In genomic region chr1:204806943-204807624, GRCh38 we compare ENCODE assay signal across 8 cellular contexts.
DNase-seq lines count a peak whose midpoint lies in the region; ATAC-seq, FAIRE-seq and TF ChIP-seq lines count a peak whose summit lies in the region.

No MANE protein-coding gene starts in this region.

- no peaks in the 10 kb centered on the region for H3K9me3 Mint-ChIP-seq in astrocyte (ENCODE audit: unreplicated experiment)

- TF ChIP-seq CTCF in GM13976 (IDR thresholded peaks at IDR 0.05; ENCODE audit: borderline replicate concordance, control extremely low read depth, extremely low read depth, insufficient read depth, missing control alignments) (peak; percentile 99), astrocyte (IDR thresholded peaks at IDR 0.05; ENCODE audit: insufficient read depth, low read depth, low read length) (peak; percentile 97)

- peak; percentile 91 for ATAC-seq in HG02981 (IDR thresholded peaks at IDR 0.05; ENCODE audit: unreplicated experiment)

- no peak for FAIRE-seq in astrocyte (lab: Jason Lieb, UNC)

- no peak overlapping the region for H3K27ac Mint-ChIP-seq in astrocyte (ENCODE audit: unreplicated experiment)

- H3K36me3 Mint-ChIP-seq in astrocyte (ENCODE audit: low read depth, unreplicated experiment): no peaks in the 10 kb centered on the region

- H3K9me3 ChIP-seq in astrocyte (ENCODE audit: insufficient read depth, low read depth, low read length): no peaks in the 10 kb centered on the region

- peak overlapping the region; percentile 92 for H3K4me3 Mint-ChIP-seq in astrocyte (ENCODE audit: unreplicated experiment)

- peak overlapping the region; percentile 90 for H2AFZ ChIP-seq in astrocyte (ENCODE audit: low read depth, low read length)

- H3K36me3 ChIP-seq in astrocyte (ENCODE audit: insufficient read depth, low read length): no peaks in the 10 kb centered on the region

- peaks cover 20% of the 10 kb centered on the region for H3K27me3 Mint-ChIP-seq in astrocyte (ENCODE audit: low read depth, unreplicated experiment)

- peak overlapping the region; percentile 50 for H3K9ac ChIP-seq in astrocyte (ENCODE audit: low read length)

- no peaks in the 10 kb centered on the region for H3K4me1 ChIP-seq in astrocyte (ENCODE audit: insufficient read depth, low read length)

- in situ Hi-C loops in GM13976 (cut with MboI; ENCODE audit: low sequenced_read_pairs, unreplicated experiment): loop anchor here (5.0 to 10.0 kb wide), 2 partner anchors 240 to 372 kb away; no protein-coding TSS in a partner anchor

- no peak overlapping the region for H3K27ac ChIP-seq in astrocyte (ENCODE audit: low read depth, low read length)

- peak overlapping the region; percentile 60 for H3K4me3 ChIP-seq in astrocyte (ENCODE audit: insufficient read depth, low read depth, low read length)

- H3K4me1 Mint-ChIP-seq in astrocyte (ENCODE audit: low read depth, unreplicated experiment): no peaks in the 10 kb centered on the region

- peak overlapping the region; percentile 95 for H3K4me2 ChIP-seq in astrocyte (ENCODE audit: low read length)

- H3K27me3 ChIP-seq in astrocyte (ENCODE audit: insufficient read depth, low read length): peaks cover 22% of the 10 kb centered on the region

- H3K79me2 ChIP-seq in astrocyte (ENCODE audit: insufficient read depth, low read length): no peaks in the 10 kb centered on the region

- DNase-seq in GM13976 (ENCODE audit: low spot score) (peak; percentile 91), NCI-H187 treated with DMSO at 0.1 percent for 48 hours (lab: John Stamatoyannopoulos, UW) (peak; percentile 91), T-helper 22 cell (ENCODE audit: low read depth) (peak; percentile 51), astrocyte (ENCODE audit: low read depth) (peak; percentile 26), hippocampal formation (lab: John Stamatoyannopoulos, UW) (peak; percentile 74 to 82), retina (peak; percentile 98), cortex of kidney (lab: John Stamatoyannopoulos, UW) (no peak)

- peaks cover 7% of the 10 kb centered on the region for H4K20me1 ChIP-seq in astrocyte (ENCODE audit: insufficient read depth, low read length)
